8 cellular contexts compared by ENCODE assay signal in genomic region chr13:48093588-48093987, GRCh38. TPM values are rescaled to one million over a fixed set of nuclear protein-coding genes. Genes with fewer than 3 reads are reported as not detected.
DNase-seq lines count a peak whose midpoint lies in the region; ATAC-seq and TF ChIP-seq lines count a peak whose summit lies in the region.

No MANE protein-coding gene starts in this region.

- WGBS in esophagus squamous epithelium, 2 donors = 53 to 61% methylated on average over 9 of the region's 9 CpGs
- WGBS in psoas muscle, 3 donors = 64 to 73% (median 66%) methylated on average over 9 of the region's 9 CpGs

- H3K9me3 ChIP-seq in ES-I3 (ENCODE audit: control insufficient read depth, insufficient read depth, low read length) = no peaks in the 10 kb centered on the region
- no peaks in the 10 kb centered on the region; the same call in 1 of the 2 replicates for H3K9me3 ChIP-seq in Panc1 (ENCODE audit: control insufficient read depth, insufficient read depth, low read depth, low read length)
- H3K9me3 ChIP-seq in esophagus squamous epithelium = no peaks in the 10 kb centered on the region
- no peaks in the 10 kb centered on the region for H3K9me3 ChIP-seq in psoas muscle

- CTCF ChIA-PET in Panc1 (lab: Charles Lee) = interaction anchor here (0.6 kb wide), 1 partner anchor 145 kb away, joined by 3 read pairs; no protein-coding TSS in a partner anchor

- peak overlapping the region; percentile 80 for H3K27ac ChIP-seq in Panc1 (ENCODE audit: low read length)
- H3K27ac ChIP-seq in esophagus squamous epithelium = peak overlapping the region in 1 of 4 donors; percentile 95
- no peak overlapping the region for H3K27ac ChIP-seq in psoas muscle

- no peaks in the 10 kb centered on the region for H3K36me3 ChIP-seq in ES-I3 (ENCODE audit: insufficient read depth, low read length)
- H3K36me3 ChIP-seq in Panc1 (ENCODE audit: control insufficient read depth, insufficient read depth, low read length) = peaks cover 5% of the 10 kb centered on the region
- no peaks in the 10 kb centered on the region for H3K36me3 ChIP-seq in esophagus squamous epithelium
- H3K36me3 ChIP-seq in psoas muscle (ENCODE audit: insufficient read depth in 1 of 2, low read depth in 1 of 2) = peaks cover 0 to 8% of the 10 kb centered on the region in 2 donors

- no peak for DNase-seq in Panc1 (ENCODE audit: low read depth, low spot score)
- no peak for DNase-seq in esophagus squamous epithelium (lab: John Stamatoyannopoulos, UW)
- no peak for DNase-seq in psoas muscle
- DNase-seq in DMS153 treated with DMSO at 0.1 percent for 48 hours (lab: John Stamatoyannopoulos, UW; ENCODE audit: unreplicated experiment) = no peak
- no peak for DNase-seq in NCI-H69 (lab: John Stamatoyannopoulos, UW)
- DNase-seq in cerebellar cortex (ENCODE audit: low spot score) = no peak

- intact Hi-C loops in Panc1 (cut with micrococcal nuclease; ENCODE audit: unreplicated experiment) (no loop called here), esophagus squamous epithelium (cut with DNase I) (no loop called here), psoas muscle (cut with DNase I) (loop anchor here (5.0 to 10.0 kb wide), 2 partner anchors 56 to 211 kb away; partner anchors contain the start of genes NUDT15 (in 1 of the 2) and RB1 (in 1 of the 2))

- TF ChIP-seq POLR2A in esophagus squamous epithelium (IDR thresholded peaks at IDR 0.05) (no peak), GM18505 (IDR thresholded peaks at IDR 0.05; ENCODE audit: borderline replicate concordance, extremely low read depth, insufficient read depth, insufficient read length) (no peak)

- peak overlapping the region; percentile 89; the same call in 1 of the 2 replicates for H3K9ac ChIP-seq in ES-I3 (ENCODE audit: low read depth, low read length)

- no peaks in the 10 kb centered on the region for H3K27me3 ChIP-seq in Panc1 (ENCODE audit: control insufficient read depth, insufficient read depth, low read length)
- no peaks in the 10 kb centered on the region for H3K27me3 ChIP-seq in esophagus squamous epithelium
- H3K27me3 ChIP-seq in psoas muscle (ENCODE audit: insufficient read depth in 3 of 3, low read length in 2 of 3) = no peaks in the 10 kb centered on the region

- in situ Hi-C loops in Panc1 (cut with HindIII; ENCODE audit: low pct_unique_long_range_greater_than_20kb, low sequenced_read_pairs) = no loop called here

- TF ChIP-seq CTCF in Panc1 (IDR thresholded peaks at IDR 0.05) = no peak
- no peak for TF ChIP-seq CTCF in esophagus squamous epithelium (IDR thresholded peaks at IDR 0.05)
- no peak for TF ChIP-seq CTCF in psoas muscle (IDR thresholded peaks at IDR 0.05)

- BruUV-seq in Panc1 (replicated peaks; lab: Mats Ljungman, UMichigan) = no TSS peak

- POLR2A ChIA-PET in Panc1 (lab: Charles Lee) = interaction anchor here (0.6 kb wide), 1 partner anchor 127 kb away, joined by 4 read pairs; no protein-coding TSS in a partner anchor

- H3K4me1 ChIP-seq in ES-I3 (ENCODE audit: insufficient read depth, low read length) = peaks cover 21% of the 10 kb centered on the region
- H3K4me1 ChIP-seq in Panc1 (ENCODE audit: control insufficient read depth, insufficient read depth, low read length) = peaks cover 4% of the 10 kb centered on the region
- H3K4me1 ChIP-seq in esophagus squamous epithelium = peaks cover 6 to 59% (median 16%) of the 10 kb centered on the region in 3 donors
- H3K4me1 ChIP-seq in psoas muscle = peaks cover 52% of the 10 kb centered on the region

- peak overlapping the region; percentile 86 to 94 for H3K4me3 ChIP-seq in Panc1 (ENCODE audit: low read depth in 2 of 2, low read length in 2 of 2)
- H3K4me3 ChIP-seq in esophagus squamous epithelium = peak overlapping the region in 3 of 4 donors; percentile 78 to 97 (median 89)
- peak overlapping the region; percentile 85 for H3K4me3 ChIP-seq in psoas muscle

- ATAC-seq in Panc1 (no peak), psoas muscle (no peak), GM18505 (IDR thresholded peaks at IDR 0.05; ENCODE audit: unreplicated experiment) (no peak)

RNA-seq across cellular contexts. Expression of gene MED4, which starts 1.3 kb away (rescaled TPM):
- total RNA-seq in Panc1 (2021; ENCODE audit: unreplicated experiment) = 26.5 TPM
- 20.8 TPM for polyA plus RNA-seq in Panc1 (2012; ENCODE audit: insufficient read length)
- total RNA-seq in esophagus squamous epithelium = 10 to 100 TPM; 21.5 to 39.9 (median 32.3) TPM
- 10 to 100 TPM; 41.3 to 58.6 (median 44.9) TPM for total RNA-seq in psoas muscle
- polyA plus RNA-seq in psoas muscle = 10 to 100 TPM; 48.5 to 81.0 (median 50.5) TPM

RNA-seq across cellular contexts. Expression of gene NUDT15, which starts 56.1 kb away (rescaled TPM):
- total RNA-seq in Panc1 (2021; ENCODE audit: unreplicated experiment) = 18.9 TPM
- 6.8 TPM for polyA plus RNA-seq in Panc1 (2012; ENCODE audit: insufficient read length)
- total RNA-seq in esophagus squamous epithelium = 10 to 100 TPM in 3 of 4 donors, 1 to 10 TPM in 1; 7.2 to 31.9 (median 18.5) TPM
- total RNA-seq in psoas muscle = 10 to 100 TPM in 1 of 4 donors, 1 to 10 TPM in 3; 8.7 to 12.0 (median 9.3) TPM
- polyA plus RNA-seq in psoas muscle = 10 to 100 TPM; 14.1 to 20.8 (median 17.7) TPM

Comparison
In these comparisons a context has a peak if more than half of its experiments do, and no peak if none do; other contexts are left out.
1. intact Hi-C loops: an anchor here in psoas muscle (5.0 to 10.0 kb wide); none called in Panc1 and esophagus squamous epithelium.